Comparison of ENCODE assay signal across 1 cellular context in the genomic region with DNA sequence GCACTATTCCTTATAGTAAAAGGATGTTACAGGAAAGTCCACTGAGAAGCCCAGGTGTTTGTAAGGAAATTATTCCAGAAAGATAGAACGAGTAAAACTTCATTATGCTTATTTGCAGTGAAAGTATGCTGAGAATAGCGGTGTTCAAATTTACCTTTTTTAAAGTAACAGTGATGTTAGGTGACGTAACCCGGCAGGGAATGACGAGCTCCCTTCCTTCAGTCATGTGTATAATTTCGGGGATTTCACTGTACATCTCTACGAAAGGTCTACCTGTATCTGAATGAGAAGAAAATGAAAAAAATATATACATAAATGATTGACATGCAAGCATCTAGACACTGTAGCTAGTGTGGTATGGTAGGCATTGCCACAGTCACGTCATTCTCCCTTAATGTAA.
TF ChIP-seq lines count a peak whose summit lies in the region.

No MANE protein-coding gene starts in this region.

TF ChIP-seq in GM23338, 12 proteins besides CTCF, POLR2A, EP300 and RAD21 (continued from another document):
- TF ChIP-seq, protein P1, sequence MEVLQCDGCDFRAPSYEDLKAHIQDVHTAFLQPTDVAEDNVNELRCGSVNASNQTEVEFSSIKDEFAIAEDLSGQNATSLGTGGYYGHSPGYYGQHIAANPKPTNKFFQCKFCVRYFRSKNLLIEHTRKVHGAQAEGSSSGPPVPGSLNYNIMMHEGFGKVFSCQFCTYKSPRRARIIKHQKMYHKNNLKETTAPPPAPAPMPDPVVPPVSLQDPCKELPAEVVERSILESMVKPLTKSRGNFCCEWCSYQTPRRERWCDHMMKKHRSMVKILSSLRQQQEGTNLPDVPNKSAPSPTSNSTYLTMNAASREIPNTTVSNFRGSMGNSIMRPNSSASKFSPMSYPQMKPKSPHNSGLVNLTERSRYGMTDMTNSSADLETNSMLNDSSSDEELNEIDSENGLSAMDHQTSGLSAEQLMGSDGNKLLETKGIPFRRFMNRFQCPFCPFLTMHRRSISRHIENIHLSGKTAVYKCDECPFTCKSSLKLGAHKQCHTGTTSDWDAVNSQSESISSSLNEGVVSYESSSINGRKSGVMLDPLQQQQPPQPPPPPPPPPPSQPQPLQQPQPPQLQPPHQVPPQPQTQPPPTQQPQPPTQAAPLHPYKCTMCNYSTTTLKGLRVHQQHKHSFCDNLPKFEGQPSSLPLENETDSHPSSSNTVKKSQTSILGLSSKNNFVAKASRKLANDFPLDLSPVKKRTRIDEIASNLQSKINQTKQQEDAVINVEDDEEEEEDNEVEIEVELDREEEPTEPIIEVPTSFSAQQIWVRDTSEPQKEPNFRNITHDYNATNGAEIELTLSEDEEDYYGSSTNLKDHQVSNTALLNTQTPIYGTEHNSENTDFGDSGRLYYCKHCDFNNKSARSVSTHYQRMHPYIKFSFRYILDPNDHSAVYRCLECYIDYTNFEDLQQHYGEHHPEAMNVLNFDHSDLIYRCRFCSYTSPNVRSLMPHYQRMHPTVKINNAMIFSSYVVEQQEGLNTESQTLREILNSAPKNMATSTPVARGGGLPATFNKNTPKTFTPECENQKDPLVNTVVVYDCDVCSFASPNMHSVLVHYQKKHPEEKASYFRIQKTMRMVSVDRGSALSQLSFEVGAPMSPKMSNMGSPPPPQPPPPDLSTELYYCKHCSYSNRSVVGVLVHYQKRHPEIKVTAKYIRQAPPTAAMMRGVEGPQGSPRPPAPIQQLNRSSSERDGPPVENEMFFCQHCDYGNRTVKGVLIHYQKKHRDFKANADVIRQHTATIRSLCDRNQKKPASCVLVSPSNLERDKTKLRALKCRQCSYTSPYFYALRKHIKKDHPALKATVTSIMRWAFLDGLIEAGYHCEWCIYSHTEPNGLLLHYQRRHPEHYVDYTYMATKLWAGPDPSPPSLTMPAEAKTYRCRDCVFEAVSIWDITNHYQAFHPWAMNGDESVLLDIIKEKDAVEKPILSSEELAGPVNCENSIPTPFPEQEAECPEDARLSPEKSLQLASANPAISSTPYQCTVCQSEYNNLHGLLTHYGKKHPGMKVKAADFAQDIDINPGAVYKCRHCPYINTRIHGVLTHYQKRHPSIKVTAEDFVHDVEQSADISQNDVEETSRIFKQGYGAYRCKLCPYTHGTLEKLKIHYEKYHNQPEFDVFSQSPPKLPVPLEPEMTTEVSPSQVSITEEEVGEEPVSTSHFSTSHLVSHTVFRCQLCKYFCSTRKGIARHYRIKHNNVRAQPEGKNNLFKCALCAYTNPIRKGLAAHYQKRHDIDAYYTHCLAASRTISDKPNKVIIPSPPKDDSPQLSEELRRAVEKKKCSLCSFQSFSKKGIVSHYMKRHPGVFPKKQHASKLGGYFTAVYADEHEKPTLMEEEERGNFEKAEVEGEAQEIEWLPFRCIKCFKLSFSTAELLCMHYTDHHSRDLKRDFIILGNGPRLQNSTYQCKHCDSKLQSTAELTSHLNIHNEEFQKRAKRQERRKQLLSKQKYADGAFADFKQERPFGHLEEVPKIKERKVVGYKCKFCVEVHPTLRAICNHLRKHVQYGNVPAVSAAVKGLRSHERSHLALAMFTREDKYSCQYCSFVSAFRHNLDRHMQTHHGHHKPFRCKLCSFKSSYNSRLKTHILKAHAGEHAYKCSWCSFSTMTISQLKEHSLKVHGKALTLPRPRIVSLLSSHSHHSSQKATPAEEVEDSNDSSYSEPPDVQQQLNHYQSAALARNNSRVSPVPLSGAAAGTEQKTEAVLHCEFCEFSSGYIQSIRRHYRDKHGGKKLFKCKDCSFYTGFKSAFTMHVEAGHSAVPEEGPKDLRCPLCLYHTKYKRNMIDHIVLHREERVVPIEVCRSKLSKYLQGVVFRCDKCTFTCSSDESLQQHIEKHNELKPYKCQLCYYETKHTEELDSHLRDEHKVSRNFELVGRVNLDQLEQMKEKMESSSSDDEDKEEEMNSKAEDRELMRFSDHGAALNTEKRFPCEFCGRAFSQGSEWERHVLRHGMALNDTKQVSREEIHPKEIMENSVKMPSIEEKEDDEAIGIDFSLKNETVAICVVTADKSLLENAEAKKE (CRISPR knock-in tag; IDR thresholded peaks at IDR 0.05) = no peak
- no peak for TF ChIP-seq ETS1 (IDR thresholded peaks at IDR 0.05)
